In the genomic region with DNA sequence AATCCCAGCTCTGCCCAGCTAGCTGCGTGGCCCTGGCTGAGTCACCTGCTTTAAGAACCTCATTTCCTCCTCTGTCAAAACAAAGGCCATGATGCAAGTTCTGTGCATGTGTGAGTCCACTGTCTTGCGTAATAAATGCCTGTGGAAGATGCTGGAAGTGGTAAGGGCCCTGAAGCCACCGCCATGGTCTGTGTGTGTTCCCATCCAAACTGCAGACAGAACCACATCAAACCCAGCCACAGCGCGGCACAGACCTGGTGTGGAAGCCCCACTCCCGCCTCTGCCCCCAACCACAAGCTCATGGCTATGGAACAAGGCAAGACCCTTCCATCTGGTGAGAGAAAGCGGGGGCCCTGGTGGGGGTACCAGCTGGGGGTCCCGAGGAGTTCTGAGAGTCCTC, we compare ENCODE assay signal across 10 cellular contexts. TPM values are rescaled to one million over a fixed set of nuclear protein-coding genes. Genes with fewer than 3 reads are reported as not detected.
DNase-seq lines count a peak whose midpoint lies in the region; ATAC-seq and TF ChIP-seq lines count a peak whose summit lies in the region.
"Had no signal": no experiment of that assay in that cellular context is flagged by ENCODE, and none has a peak within 500 bp of the region (broad histone marks: within the 10 kb centered on the region; RNA-seq: fewer than 3 reads in every experiment).

No MANE protein-coding gene starts in this region.

- in situ Hi-C loops in astrocyte of the spinal cord (cut with HindIII; ENCODE audit: low sequenced_read_pairs), result no loop called here

- peak; percentile 13 for ATAC-seq in mucosa of descending colon
- no peak for ATAC-seq in HG03159 (IDR thresholded peaks at IDR 0.05; ENCODE audit: unreplicated experiment)
- no peak for ATAC-seq in HG03521 (IDR thresholded peaks at IDR 0.05; ENCODE audit: unreplicated experiment)

- no peaks in the 10 kb centered on the region for H3K9me3 ChIP-seq in mucosa of descending colon
- no peaks in the 10 kb centered on the region for H3K9me3 ChIP-seq in hepatocyte (ENCODE audit: low read depth)
- H3K9me3 ChIP-seq in sigmoid colon, result no peaks in the 10 kb centered on the region
- H3K9me3 ChIP-seq: tibial artery had no signal

- TF ChIP-seq EP300 in sigmoid colon (IDR thresholded peaks at IDR 0.05), result no peak

- peaks cover 2% of the 10 kb centered on the region for H3K9me3 Mint-ChIP-seq in Calu3 (ENCODE audit: low read depth, unreplicated experiment)

- CTCF ChIA-PET in Calu3 (lab: Charles Lee), result interaction anchor here (1.2 to 1.6 kb wide), 3 partner anchors 15 to 223 kb away, joined by 3 to 7 read pairs (median 3); no protein-coding TSS in a partner anchor

- peaks cover 11% of the 10 kb centered on the region for H3K36me3 Mint-ChIP-seq in Calu3 (ENCODE audit: insufficient read depth, unreplicated experiment)

- WGBS in hepatocyte (ENCODE audit: low lambda C conversion rate, missing lambda C conversion rate), result 92% methylated on average over 8 of the region's 8 CpGs
- 75 to 83% methylated on average over 8 of the region's 8 CpGs for WGBS in sigmoid colon, 2 donors

- H3K27me3 Mint-ChIP-seq in Calu3 (ENCODE audit: unreplicated experiment), result peaks cover 19% of the 10 kb centered on the region

- H3K4me3 Mint-ChIP-seq in Calu3 (ENCODE audit: low read depth, unreplicated experiment), result no peak overlapping the region

- H3K36me3 ChIP-seq in mucosa of descending colon (ENCODE audit: low read depth), result no peaks in the 10 kb centered on the region
- no peaks in the 10 kb centered on the region for H3K36me3 ChIP-seq in hepatocyte (replicated peaks; ENCODE audit: insufficient read depth, low read depth)
- no peaks in the 10 kb centered on the region for H3K36me3 ChIP-seq in sigmoid colon
- H3K36me3 ChIP-seq: tibial artery had no signal

- TF ChIP-seq POLR2A in sigmoid colon (IDR thresholded peaks at IDR 0.05), result no peak

- H3K4me1 ChIP-seq in mucosa of descending colon (ENCODE audit: low read depth), result no peaks in the 10 kb centered on the region
- peaks cover 3% of the 10 kb centered on the region for H3K4me1 ChIP-seq in hepatocyte (ENCODE audit: insufficient read depth)
- H3K4me1 ChIP-seq in sigmoid colon, result peaks cover 0 to 8% (median 2%) of the 10 kb centered on the region in 4 donors

- H3K4me1 Mint-ChIP-seq in Calu3 (ENCODE audit: low read depth, unreplicated experiment), result peaks cover 30% of the 10 kb centered on the region

- no peak overlapping the region for H3K4me2 ChIP-seq in hepatocyte

- peak; percentile 58 for DNase-seq in Calu3
- DNase-seq in M059J (ENCODE audit: low read depth), result peak; percentile 79
- peak; percentile 72 for DNase-seq in astrocyte of the spinal cord (ENCODE audit: low read depth, low spot score)
- DNase-seq in mucosa of descending colon, result no peak
- DNase-seq in hepatocyte (ENCODE audit: low spot score), result no peak
- no peak for DNase-seq in sigmoid colon
- DNase-seq: NCI-H1436, tibial artery had no signal

- H2AFZ ChIP-seq in hepatocyte, result no peak overlapping the region

- H3K79me2 ChIP-seq in hepatocyte, result no peaks in the 10 kb centered on the region

- H3K27ac ChIP-seq in hepatocyte (no peak overlapping the region), sigmoid colon (no peak overlapping the region)
- H3K27ac ChIP-seq: tibial artery had no signal

- peaks cover 5% of the 10 kb centered on the region for H3K27me3 ChIP-seq in hepatocyte
- H3K27me3 ChIP-seq in sigmoid colon, result peaks cover 0 to 24% (median 12%) of the 10 kb centered on the region in 3 donors

- no peak overlapping the region for H3K4me3 ChIP-seq in astrocyte of the spinal cord (ENCODE audit: low read depth, low read length)
- no peak overlapping the region for H3K4me3 ChIP-seq in mucosa of descending colon
- no peak overlapping the region for H3K4me3 ChIP-seq in hepatocyte
- H3K4me3 ChIP-seq in sigmoid colon, result no peak overlapping the region
- H3K4me3 ChIP-seq: tibial artery had no signal

- no TSS peak for BruUV-seq in Calu3 (replicated peaks; lab: Mats Ljungman, UMichigan)

- H3K27ac Mint-ChIP-seq in Calu3 (ENCODE audit: unreplicated experiment), result peak overlapping the region; percentile 2

- H3K9me2 ChIP-seq in hepatocyte (replicated peaks; ENCODE audit: insufficient read depth), result no peaks in the 10 kb centered on the region

- H4K20me1 ChIP-seq in hepatocyte (ENCODE audit: insufficient read depth, poor library complexity, severe bottlenecking), result no peaks in the 10 kb centered on the region

- intact Hi-C loops in Calu3 (cut with micrococcal nuclease; ENCODE audit: unreplicated experiment) (no loop called here), mucosa of descending colon (cut with DNase I, micrococcal nuclease) (no loop called here), sigmoid colon (cut with DNase I) (no loop called here)

- no peak for TF ChIP-seq CTCF in Calu3 (IDR thresholded peaks at IDR 0.05; ENCODE audit: unreplicated experiment)
- no peak for TF ChIP-seq CTCF in astrocyte of the spinal cord (IDR thresholded peaks at IDR 0.05; ENCODE audit: low read depth, low read length)
- TF ChIP-seq CTCF in mucosa of descending colon (IDR thresholded peaks at IDR 0.05), result no peak
- TF ChIP-seq CTCF in hepatocyte (IDR thresholded peaks at IDR 0.05; ENCODE audit: poor library complexity), result no peak
- no peak for TF ChIP-seq CTCF in sigmoid colon (IDR thresholded peaks at IDR 0.05)

RNA-seq across cellular contexts. Expression of a gene that starts 26.0 kb away (rescaled TPM):
- total RNA-seq in Calu3 (2022), result 0.28 and 1.2 TPM in 2 replicates
- total RNA-seq in M059J (2014; rRNA removed; shearing (Covaris generic)), result not detected in 2 replicates
- 1 to 10 TPM in 1 of 3 donors, under 1 TPM in 2; 0.55 to 2.0 (median 0.96) TPM for total RNA-seq in mucosa of descending colon
- total RNA-seq in hepatocyte, result not detected in 2 replicates
- polyA plus RNA-seq in hepatocyte, result 0.45 and 1.1 TPM in 2 replicates
- total RNA-seq in sigmoid colon, result 1 to 10 TPM in 2 of 4 donors, not detected in 2; 1.8 to 3.1 TPM
- polyA plus RNA-seq in sigmoid colon, result under 1 TPM in 1 of 3 donors, not detected in 2; 0.34 TPM

RNA-seq across cellular contexts. Expression of a gene that starts 41.0 kb away (rescaled TPM):
- total RNA-seq in Calu3 (2022), result 13.9 and 15.6 TPM in 2 replicates
- 3.6 and 4.0 TPM in 2 replicates for total RNA-seq in M059J (2014; rRNA removed; shearing (Covaris generic))
- total RNA-seq in mucosa of descending colon, result 10 to 100 TPM; 11.6 to 15.9 (median 12.2) TPM
- 1.9 and 3.3 TPM in 2 replicates for total RNA-seq in hepatocyte
- polyA plus RNA-seq in hepatocyte, result 6.0 and 10.0 TPM in 2 replicates
- 1 to 10 TPM; 3.6 to 5.4 (median 4.3) TPM for total RNA-seq in sigmoid colon
- polyA plus RNA-seq in sigmoid colon, result 1 to 10 TPM; 6.6 to 9.9 (median 8.1) TPM

RNA-seq across cellular contexts. Expression of a gene that starts 48.5 kb away (rescaled TPM):
- total RNA-seq in Calu3 (2022), result not detected in 2 replicates
- 0.42 TPM in 1 of 2 replicates, not detected in the other for total RNA-seq in M059J (2014; rRNA removed; shearing (Covaris generic))
- total RNA-seq in mucosa of descending colon, result not detected
- total RNA-seq in hepatocyte, result not detected in 2 replicates
- polyA plus RNA-seq in hepatocyte, result not detected in 2 replicates
- total RNA-seq in sigmoid colon, result not detected
- polyA plus RNA-seq in sigmoid colon, result not detected

Comparison
In these comparisons a context has a peak if more than half of its experiments do, and no peak if none do; other contexts are left out.
1. DNase-seq: peak in Calu3 (single experiment), M059J (single experiment) and astrocyte of the spinal cord (single experiment); none in mucosa of descending colon (0 of 3), hepatocyte (single experiment) and sigmoid colon (single experiment).